ENCODE assay signal across 9 cellular contexts in genomic region chr18:69401475-69402218, GRCh38. TPM values are rescaled to one million over a fixed set of nuclear protein-coding genes. Genes with fewer than 3 reads are reported as not detected.
DNase-seq lines count a peak whose midpoint lies in the region; ATAC-seq lines count a peak whose summit lies in the region.
"Had no signal": no experiment of that assay in that cellular context is flagged by ENCODE, and none has a peak within 500 bp of the region (broad histone marks: within the 10 kb centered on the region; RNA-seq: fewer than 3 reads in every experiment).

No MANE protein-coding gene starts in this region.

- no peak for DNase-seq in activated naive CD4-positive, alpha-beta T cell treated with anti-CD3 and anti-CD28 coated beads for 36 hours
- no peak for DNase-seq in activated naive CD4-positive, alpha-beta T cell treated with anti-CD3 and anti-CD28 coated beads, Interleukin-2, amount 50 U/mL, for 16 hours
- DNase-seq in adipocyte (ENCODE audit: low read depth) (peak; percentile 65), ACHN (no peak)
- DNase-seq in stimulated activated naive CD8-positive, alpha-beta T cell treated with anti-CD3 and anti-CD28 coated beads, Interleukin-15, amount 100 ng/mL, for 72 hours, result no peak

- H3K9me3 ChIP-seq in adipocyte (ENCODE audit: control insufficient read depth, low read length) (no peaks in the 10 kb centered on the region), iPS-18c (ENCODE audit: control insufficient read depth, insufficient read depth, low read length) (peaks cover 2% of the 10 kb centered on the region)

- H3K27ac Mint-ChIP-seq in activated naive CD4-positive, alpha-beta T cell treated with anti-CD3 and anti-CD28 coated beads for 36 hours, result no peak overlapping the region
- H3K27ac Mint-ChIP-seq in stimulated activated naive CD8-positive, alpha-beta T cell treated with anti-CD3 and anti-CD28 coated beads, Interleukin-15, amount 100 ng/mL, for 72 hours, result no peak overlapping the region

- H3K4me1 ChIP-seq in adipocyte (ENCODE audit: control insufficient read depth, insufficient read depth, low read length), result peaks cover 11% of the 10 kb centered on the region

- CTCF ChIA-PET in activated naive CD4-positive, alpha-beta T cell treated with anti-CD3 and anti-CD28 coated beads for 36 hours (lab: Charles Lee), result no interaction called here

- intact Hi-C loops in activated naive CD4-positive, alpha-beta T cell treated with anti-CD3 and anti-CD28 coated beads for 36 hours (cut with micrococcal nuclease), result no loop called here

- no peaks in the 10 kb centered on the region for H3K36me3 Mint-ChIP-seq in activated naive CD4-positive, alpha-beta T cell treated with anti-CD3 and anti-CD28 coated beads for 36 hours (ENCODE audit: low read depth)

- peak; percentile 34 for ATAC-seq in stimulated activated naive CD8-positive, alpha-beta T cell treated with anti-CD3 and anti-CD28 coated beads, Interleukin-15, amount 100 ng/mL, for 72 hours
- ATAC-seq in HG02885 (IDR thresholded peaks at IDR 0.05; ENCODE audit: poor library complexity, unreplicated experiment) (no peak), GM21529 (IDR thresholded peaks at IDR 0.05; ENCODE audit: unreplicated experiment) (no peak)

- H3K27me3 ChIP-seq in adipocyte (replicated peaks; ENCODE audit: control insufficient read depth, insufficient read depth, low read length), result peaks cover 8% of the 10 kb centered on the region

- in situ Hi-C loops in ACHN (cut with HindIII; ENCODE audit: low pct_ligation_motif_present, low pct_unique_long_range_greater_than_20kb, low sequenced_read_pairs), result no loop called here

- peaks cover 54% of the 10 kb centered on the region for H3K27me3 Mint-ChIP-seq in activated naive CD4-positive, alpha-beta T cell treated with anti-CD3 and anti-CD28 coated beads for 36 hours (ENCODE audit: low read depth)
- peaks cover 82% of the 10 kb centered on the region for H3K27me3 Mint-ChIP-seq in stimulated activated naive CD8-positive, alpha-beta T cell treated with anti-CD3 and anti-CD28 coated beads, Interleukin-15, amount 100 ng/mL, for 72 hours

- peak overlapping the region; percentile 65 for H3K9ac ChIP-seq in adipocyte (ENCODE audit: low read length)

- H3K36me3 ChIP-seq in adipocyte (ENCODE audit: control insufficient read depth, insufficient read depth, low read length, severe bottlenecking), result no peaks in the 10 kb centered on the region

- peak overlapping the region; percentile 37 for H3K4me3 Mint-ChIP-seq in activated naive CD4-positive, alpha-beta T cell treated with anti-CD3 and anti-CD28 coated beads for 36 hours
- H3K4me3 Mint-ChIP-seq in stimulated activated naive CD8-positive, alpha-beta T cell treated with anti-CD3 and anti-CD28 coated beads, Interleukin-15, amount 100 ng/mL, for 72 hours, result peak overlapping the region; percentile 52 to 68

- peaks cover 15% of the 10 kb centered on the region for H3K4me1 Mint-ChIP-seq in activated naive CD4-positive, alpha-beta T cell treated with anti-CD3 and anti-CD28 coated beads for 36 hours (ENCODE audit: low read depth)
- H3K4me1 Mint-ChIP-seq in stimulated activated naive CD8-positive, alpha-beta T cell treated with anti-CD3 and anti-CD28 coated beads, Interleukin-15, amount 100 ng/mL, for 72 hours, result peaks cover 26% of the 10 kb centered on the region

- H3K4me3 ChIP-seq in adipocyte (ENCODE audit: low read length), result peak overlapping the region; percentile 84
- H3K4me3 ChIP-seq in iPS-18c (ENCODE audit: insufficient read depth, low read depth, low read length), result peak overlapping the region; percentile 58

- H3K9me3 Mint-ChIP-seq in activated naive CD4-positive, alpha-beta T cell treated with anti-CD3 and anti-CD28 coated beads for 36 hours, result no peaks in the 10 kb centered on the region
- H3K9me3 Mint-ChIP-seq in stimulated activated naive CD8-positive, alpha-beta T cell treated with anti-CD3 and anti-CD28 coated beads, Interleukin-15, amount 100 ng/mL, for 72 hours, result no peaks in the 10 kb centered on the region

RNA-seq across cellular contexts. Expression of gene DOK6, which starts 1.0 kb away (rescaled TPM):
- not detected for total RNA-seq in activated naive CD4-positive, alpha-beta T cell treated with anti-CD3 and anti-CD28 coated beads for 36 hours
- total RNA-seq: T-helper 2 cell treated with Interferon-gamma antibody and Interleukin-4, amounts not matched to agents 100 ng/mL and 5 ng/mL, for 36 hours had no signal
